Comparison of ENCODE assay signal across 9 cellular contexts in genomic region chr10:79158402-79159097, GRCh38.
A peak's percentile ranks its signal among the peaks of the same experiment; 100 is the strongest.
DNase-seq lines count a peak whose midpoint lies in the region; ATAC-seq and TF ChIP-seq lines count a peak whose summit lies in the region.
"Had no signal": no experiment of that assay in that cellular context is flagged by ENCODE, and none has a peak within 500 bp of the region (broad histone marks: within the 10 kb centered on the region; RNA-seq: fewer than 3 reads in every experiment).

No MANE protein-coding gene starts in this region.

- H3K4me1 ChIP-seq in HUES6 (ENCODE audit: control insufficient read depth, insufficient read depth, low read length), result peaks cover 58% of the 10 kb centered on the region
- peaks cover 56% of the 10 kb centered on the region for H3K4me1 ChIP-seq in mesodermal cell (ENCODE audit: control insufficient read depth, insufficient read depth, low read length, poor library complexity, severe bottlenecking)
- peaks cover 55% of the 10 kb centered on the region for H3K4me1 ChIP-seq in testis

- H3K36me3 ChIP-seq in HUES6 (ENCODE audit: control insufficient read depth, insufficient read depth, low read length) (peaks cover 11% of the 10 kb centered on the region), mesodermal cell (ENCODE audit: control insufficient read depth, insufficient read depth, low read length) (peaks cover 54% of the 10 kb centered on the region), testis (ENCODE audit: low read depth, missing control alignments) (no peaks in the 10 kb centered on the region)

- H3K27ac ChIP-seq in HUES6 (ENCODE audit: low read depth, low read length) (peak overlapping the region; percentile 99), mesodermal cell (ENCODE audit: low read depth, low read length, severe bottlenecking) (peak overlapping the region; percentile 95), testis (peak overlapping the region; percentile 24 to 53)

- DNase-seq in choroid plexus epithelial cell (ENCODE audit: low read depth) (peak; percentile 18), testis (no peak), kidney glomerular epithelial cell (lab: John Stamatoyannopoulos, UW) (no peak), germinal center (ENCODE audit: low spot score) (no peak)
- DNase-seq in activated CD4-positive, CD25-positive, alpha-beta regulatory T cell treated with anti-CD3 and anti-CD28 coated beads, Interleukin-2, amount 50 U/mL, for 72 hours, result no peak
- DNase-seq: NCI-H82 had no signal

- no peak for TF ChIP-seq POLR2A in testis (IDR thresholded peaks at IDR 0.05)

- H3K9ac ChIP-seq in HUES6 (ENCODE audit: low read length), result peak overlapping the region; percentile 84

- no peaks in the 10 kb centered on the region for H3K9me3 ChIP-seq in HUES6 (ENCODE audit: control insufficient read depth, insufficient read depth, low read depth, low read length)
- H3K9me3 ChIP-seq in mesodermal cell (ENCODE audit: control insufficient read depth, low read length), result no peaks in the 10 kb centered on the region
- no peaks in the 10 kb centered on the region for H3K9me3 ChIP-seq in testis

- H3K27me3 ChIP-seq in HUES6 (ENCODE audit: control insufficient read depth, insufficient read depth, low read length) (no peaks in the 10 kb centered on the region), testis (no peaks in the 10 kb centered on the region)

- intact Hi-C loops in testis (cut with DNase I; ENCODE audit: low total_unique reads), result no loop called here

- ATAC-seq in HG03095 (IDR thresholded peaks at IDR 0.05; ENCODE audit: unreplicated experiment), result no peak

- TF ChIP-seq CTCF in choroid plexus epithelial cell (conservative IDR thresholded peaks at IDR 0.05; ENCODE audit: low read depth, low read length) (no peak), testis (IDR thresholded peaks at IDR 0.05) (no peak)

- 67 to 100% methylated on average over 1 to 4 of the region's 9 CpGs for WGBS in mesodermal cell (ENCODE audit: insufficient coverage in 2 of 2), 2 experiments
- 71 to 80% methylated on average over 9 of the region's 9 CpGs for WGBS in testis, 2 donors

- H3K4me3 ChIP-seq in HUES6 (ENCODE audit: low read depth, low read length), result no peak overlapping the region
- no peak overlapping the region for H3K4me3 ChIP-seq in choroid plexus epithelial cell (ENCODE audit: low read depth, low read length)
- H3K4me3 ChIP-seq in mesodermal cell (ENCODE audit: extremely low read depth, insufficient read depth, low read length, poor library complexity, severe bottlenecking), result no peak overlapping the region
- H3K4me3 ChIP-seq in testis, result no peak overlapping the region

Comparison
In these comparisons a context has a peak if more than half of its experiments do, and no peak if none do; other contexts are left out.
1. H3K27ac ChIP-seq: peak in every context shown above with its lines; median percentile 99 in HUES6; 95 in mesodermal cell; 38 in testis.